1 cellular context compared by ENCODE assay signal in genomic region chr12:80038062-80038560, GRCh38.
TF ChIP-seq lines count a peak whose summit lies in the region.

No MANE protein-coding gene starts in this region.

TF ChIP-seq in GM23338, 12 proteins besides CTCF, POLR2A, EP300 and RAD21 (continued from another document):
- TF ChIP-seq ETS1 (IDR thresholded peaks at IDR 0.05) (no peak), EZH2phosphoT487 (IDR thresholded peaks at IDR 0.05; ENCODE audit: unreplicated experiment) (no peak), NANOG (IDR thresholded peaks at IDR 0.05; ENCODE audit: borderline replicate concordance) (no peak), ZNF331 (CRISPR knock-in tag; IDR thresholded peaks at IDR 0.05; ENCODE audit: low read depth) (no peak), ZNF462 (CRISPR knock-in tag; IDR thresholded peaks at IDR 0.05) (no peak), CREB1 (CRISPR knock-in tag; IDR thresholded peaks at IDR 0.05; ENCODE audit: low read depth) (no peak), STAT1 (IDR thresholded peaks at IDR 0.05; ENCODE audit: unreplicated experiment) (no peak), JUNB (IDR thresholded peaks at IDR 0.05; ENCODE audit: unreplicated experiment) (no peak), EZH2 (IDR thresholded peaks at IDR 0.05; ENCODE audit: low read depth, unreplicated experiment) (no peak), POLR2AphosphoS5 (IDR thresholded peaks at IDR 0.05; ENCODE audit: low read depth) (no peak), ZNF114 (CRISPR knock-in tag; IDR thresholded peaks at IDR 0.05) (no peak)
